In genomic region chr12:108633081-108633533, GRCh38 we compare ENCODE assay signal across 9 cellular contexts. TPM values are rescaled to one million over a fixed set of nuclear protein-coding genes. Genes with fewer than 3 reads are reported as not detected.
A peak's percentile ranks its signal among the peaks of the same experiment; 100 is the strongest.
DNase-seq lines count a peak whose midpoint lies in the region; ATAC-seq and TF ChIP-seq lines count a peak whose summit lies in the region.
"Had no signal": no experiment of that assay in that cellular context is flagged by ENCODE, and none has a peak within 500 bp of the region (broad histone marks: within the 10 kb centered on the region; RNA-seq: fewer than 3 reads in every experiment).

No MANE protein-coding gene starts in this region.

- peaks cover 56% of the 10 kb centered on the region for H3K36me3 Mint-ChIP-seq in activated T-helper 17 cell treated with anti-CD3 and anti-CD28 coated beads, Interleukin-2, amount 50 U/mL, for 72 hours (ENCODE audit: low read depth)

- no peak for TF ChIP-seq EP300 in tibial nerve (IDR thresholded peaks at IDR 0.05)

- peak overlapping the region; percentile 92 for H3K27ac Mint-ChIP-seq in activated T-helper 17 cell treated with anti-CD3 and anti-CD28 coated beads, Interleukin-2, amount 50 U/mL, for 72 hours

- peaks cover 23% of the 10 kb centered on the region for H3K4me1 Mint-ChIP-seq in activated T-helper 17 cell treated with anti-CD3 and anti-CD28 coated beads, Interleukin-2, amount 50 U/mL, for 72 hours

- H3K27me3 ChIP-seq in heart right ventricle (no peaks in the 10 kb centered on the region), mucosa of rectum (ENCODE audit: control insufficient read depth in 2 of 2, insufficient read depth in 2 of 2, low read length in 2 of 2) (no peaks in the 10 kb centered on the region), tibial nerve (no peaks in the 10 kb centered on the region)

- intact Hi-C loops in heart right ventricle (cut with DNase I), result no loop called here
- intact Hi-C loops in left ventricle myocardium superior (cut with micrococcal nuclease), result no loop called here

- H3K36me3 ChIP-seq in heart right ventricle (no peaks in the 10 kb centered on the region), mucosa of rectum (ENCODE audit: control insufficient read depth in 2 of 2, insufficient read depth in 2 of 2, low read length in 2 of 2) (no peaks in the 10 kb centered on the region), tibial nerve (no peaks in the 10 kb centered on the region)

- H3K9ac ChIP-seq in mucosa of rectum (ENCODE audit: low read depth in 1 of 2, low read length in 2 of 2), result peak overlapping the region; percentile 44 to 46

- H3K4me1 ChIP-seq in heart right ventricle, result peaks cover 7 to 77% (median 28%) of the 10 kb centered on the region in 9 donors
- H3K4me1 ChIP-seq in mucosa of rectum (ENCODE audit: control insufficient read depth in 2 of 2, insufficient read depth in 2 of 2, low read length in 2 of 2), result peaks cover 26 to 28% of the 10 kb centered on the region in 2 donors
- peaks cover 0 to 57% (median 53%) of the 10 kb centered on the region in 4 donors for H3K4me1 ChIP-seq in tibial nerve

- TF ChIP-seq POLR2A in tibial nerve (IDR thresholded peaks at IDR 0.05), result no peak

- H3K27me3 Mint-ChIP-seq in activated T-helper 17 cell treated with anti-CD3 and anti-CD28 coated beads, Interleukin-2, amount 50 U/mL, for 72 hours, result no peaks in the 10 kb centered on the region

- DNase-seq in heart right ventricle, result no peak
- DNase-seq in left ventricle myocardium superior, result no peak
- no peak for DNase-seq in tibial nerve (ENCODE audit: low spot score in 2 of 2)
- no peak for DNase-seq in NOMO-1 treated with dmso at 0.1 percent for 144 hours (lab: John Stamatoyannopoulos, UW; ENCODE audit: unreplicated experiment)
- DNase-seq in NCI-H524 treated with DMSO at 0.1 percent for 48 hours (lab: John Stamatoyannopoulos, UW), result no peak

- WGBS in heart right ventricle, 2 donors, result 91 to 97% methylated on average over 7 of the region's 7 CpGs
- WGBS in tibial nerve, 2 donors, result 89 to 91% methylated on average over 7 of the region's 7 CpGs

- ATAC-seq in heart right ventricle (no peak), left ventricle myocardium superior (no peak), HG02870 (IDR thresholded peaks at IDR 0.05; ENCODE audit: unreplicated experiment) (no peak)
- no peak for ATAC-seq in activated T-helper 17 cell treated with anti-CD3 and anti-CD28 coated beads, Interleukin-2, amount 50 U/mL, for 72 hours (replicated peaks)

- H3K27ac ChIP-seq in heart right ventricle (peak overlapping the region in 6 of 10 donors; percentile 10 to 93 (median 44)), mucosa of rectum (ENCODE audit: low read depth in 2 of 2, low read length in 2 of 2) (peak overlapping the region; percentile 78 to 85), tibial nerve (peak overlapping the region in 3 of 4 donors; percentile 54 to 83 (median 74))

- no peaks in the 10 kb centered on the region for H3K9me3 Mint-ChIP-seq in activated T-helper 17 cell treated with anti-CD3 and anti-CD28 coated beads, Interleukin-2, amount 50 U/mL, for 72 hours

- H3K4me3 Mint-ChIP-seq in activated T-helper 17 cell treated with anti-CD3 and anti-CD28 coated beads, Interleukin-2, amount 50 U/mL, for 72 hours, result peak overlapping the region; percentile 92

- H3K9me3 ChIP-seq in heart right ventricle (no peaks in the 10 kb centered on the region), mucosa of rectum (ENCODE audit: control insufficient read depth in 2 of 2, low read length in 2 of 2) (no peaks in the 10 kb centered on the region), tibial nerve (no peaks in the 10 kb centered on the region)

- H3K4me3 ChIP-seq in heart right ventricle, result peak overlapping the region in 8 of 10 donors; percentile 7 to 65 (median 20)
- peak overlapping the region; percentile 52 to 66 for H3K4me3 ChIP-seq in mucosa of rectum (ENCODE audit: low read length in 2 of 2)
- H3K4me3 ChIP-seq in tibial nerve, result peak overlapping the region in 2 of 4 donors; percentile 40 to 41

- TF ChIP-seq CTCF in heart right ventricle (IDR thresholded peaks at IDR 0.05), result no peak
- no peak for TF ChIP-seq CTCF in tibial nerve (IDR thresholded peaks at IDR 0.05)

RNA-seq across cellular contexts. Expression of gene SELPLG, which starts 0.6 kb away (rescaled TPM):
- total RNA-seq in heart right ventricle (10 to 100 TPM in 1 of 10 donors, 1 to 10 TPM in 9; 1.5 to 17.6 (median 2.4) TPM), left ventricle myocardium superior (4.1 TPM), tibial nerve (10 to 100 TPM in 2 of 4 donors, 1 to 10 TPM in 2; 4.5 to 15.1 (median 9.2) TPM)
- polyA plus RNA-seq in heart right ventricle, result 1 to 10 TPM in 1 of 2 donors, under 1 TPM in 1; 0.88 to 3.9 TPM
- total RNA-seq in activated T-helper 17 cell treated with anti-CD3 and anti-CD28 coated beads, Interleukin-2, amount 50 U/mL, for 72 hours, result 10 to 100 TPM; 79.7 to 89.1 TPM

RNA-seq across cellular contexts. Expression of gene TMEM119, which starts 35.2 kb away (rescaled TPM):
- total RNA-seq in heart right ventricle (1 to 10 TPM in 8 of 10 donors, under 1 TPM in 2; 0.57 to 6.9 (median 2.0) TPM), left ventricle myocardium superior (1.4 TPM), tibial nerve (10 to 100 TPM in 3 of 4 donors, 1 to 10 TPM in 1; 9.0 to 48.8 (median 42.3) TPM)
- 1 to 10 TPM; 1.0 to 2.2 TPM for polyA plus RNA-seq in heart right ventricle
- total RNA-seq in activated T-helper 17 cell treated with anti-CD3 and anti-CD28 coated beads, Interleukin-2, amount 50 U/mL, for 72 hours, result under 1 TPM; 0.24 to 0.71 TPM
- total RNA-seq: kidney epithelial cell had no signal

Comparison
In these comparisons a context has a peak if more than half of its experiments do, and no peak if none do; other contexts are left out.
1. RNA of gene SELPLG, which starts 0.6 kb away (total RNA-seq): 79.7 to 89.1 TPM in activated T-helper 17 cell treated with anti-CD3 and anti-CD28 coated beads, Interleukin-2, amount 50 U/mL, for 72 hours; 4.5 to 15.1 TPM in tibial nerve, 4.1 TPM in left ventricle myocardium superior (single experiment) and 1.5 to 17.6 TPM in heart right ventricle; every median in the first group is over 4 times any median in the second.
2. Peak in every context shown above with its lines, with median percentiles within 50 percentile points of each other: H3K27ac ChIP-seq.